Comparison of ENCODE assay signal across 8 cellular contexts in genomic region chr7:31122649-31123058, GRCh38.
A peak's percentile ranks its signal among the peaks of the same experiment; 100 is the strongest.
DNase-seq lines count a peak whose midpoint lies in the region; ATAC-seq and TF ChIP-seq lines count a peak whose summit lies in the region.

No MANE protein-coding gene starts in this region.

- H3K4me3 ChIP-seq in astrocyte of the cerebellum (ENCODE audit: low read depth, low read length) = no peak overlapping the region

- DNase-seq in AG08395 (ENCODE audit: low spot score) (peak; percentile 82), OCI-M1 (lab: John Stamatoyannopoulos, UW) (peak; percentile 76), astrocyte of the cerebellum (ENCODE audit: low read depth) (peak; percentile 83), hippocampal formation (lab: John Stamatoyannopoulos, UW) (peak; percentile 42 to 69), sciatic nerve (ENCODE audit: low spot score) (peak; percentile 75), cortex of kidney (lab: John Stamatoyannopoulos, UW) (no peak)

- in situ Hi-C loops in astrocyte of the cerebellum (cut with HindIII; ENCODE audit: low sequenced_read_pairs) = loop anchor here (25.0 kb wide), 2 partner anchors 135 to 335 kb away; no protein-coding TSS in a partner anchor

- peak; percentile 87 for ATAC-seq in sciatic nerve

- intact Hi-C loops in sciatic nerve (cut with DNase I) = no loop called here

- no peak for TF ChIP-seq EP300 in Ishikawa (IDR thresholded peaks at IDR 0.05; ENCODE audit: borderline replicate concordance)

- TF ChIP-seq CTCF in GM12872 (IDR thresholded peaks at IDR 0.05; ENCODE audit: insufficient read depth, low read depth, low read length) (peak; percentile 78), astrocyte of the cerebellum (IDR thresholded peaks at IDR 0.05; ENCODE audit: low read depth, low read length, missing control alignments) (peak; percentile 87)

- peak; percentile 91 for TF ChIP-seq RAD21 in Ishikawa (IDR thresholded peaks at IDR 0.05; ENCODE audit: low read depth)

TF ChIP-seq in Ishikawa, 13 proteins besides CTCF, POLR2A, EP300 and RAD21:
- TF ChIP-seq MAX (IDR thresholded peaks at IDR 0.05) (peak; percentile 36; the same call in 1 of the 2 replicates), TAF1 (IDR thresholded peaks at IDR 0.05; ENCODE audit: low read depth) (no peak)
